Comparison of ENCODE assay signal across 9 cellular contexts in the genomic region with DNA sequence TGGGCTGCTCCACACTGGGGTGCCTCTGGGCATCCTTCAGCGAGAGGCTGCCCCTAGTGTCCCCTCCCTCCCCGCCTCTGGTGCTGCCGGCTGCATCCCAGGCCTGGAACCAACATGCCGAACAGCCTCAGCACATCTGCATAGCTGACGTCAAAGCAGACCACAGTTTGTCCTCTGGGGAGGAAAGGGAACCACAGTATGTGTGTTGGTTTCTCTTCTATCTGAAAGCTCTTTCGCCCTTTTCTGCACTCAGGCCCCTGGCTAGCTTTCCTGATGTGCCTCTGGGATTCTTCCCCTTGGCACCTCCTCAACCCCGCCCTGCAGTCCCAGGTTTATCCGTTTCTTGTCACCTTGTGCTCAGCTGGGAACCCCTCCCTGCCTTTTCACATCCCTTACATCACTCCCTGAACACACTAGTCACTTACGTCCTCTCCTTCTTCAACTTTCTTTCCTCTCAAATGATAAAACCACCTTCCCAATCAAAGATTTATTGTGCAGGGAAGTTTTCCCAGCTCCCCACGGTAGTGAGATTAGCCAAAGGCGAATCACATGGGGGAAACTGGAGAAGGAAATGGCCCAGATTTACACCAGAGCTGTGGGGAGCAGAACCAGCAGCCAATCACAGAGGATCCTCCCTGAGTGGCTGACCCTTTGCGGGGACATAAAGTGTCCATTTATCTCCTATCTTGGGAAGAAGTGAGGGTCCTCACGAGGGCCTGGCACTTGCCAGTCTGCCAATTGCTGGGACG. TPM values are rescaled to one million over a fixed set of nuclear protein-coding genes. Genes with fewer than 3 reads are reported as not detected.
A peak's percentile ranks its signal among the peaks of the same experiment; 100 is the strongest.
DNase-seq lines count a peak whose midpoint lies in the region; ATAC-seq, FAIRE-seq and TF ChIP-seq lines count a peak whose summit lies in the region.
"Had no signal": no experiment of that assay in that cellular context is flagged by ENCODE, and none has a peak within 500 bp of the region (broad histone marks: within the 10 kb centered on the region; RNA-seq: fewer than 3 reads in every experiment).

No MANE protein-coding gene starts in this region.

- no peak for TF ChIP-seq CTCF in chondrocyte (IDR thresholded peaks at IDR 0.05)

- no peak for TF ChIP-seq POLR2A in GM12892 (IDR thresholded peaks at IDR 0.05; ENCODE audit: low read depth, low read length)

- DNase-seq in GM12892 (ENCODE audit: insufficient read length): peak; percentile 39
- DNase-seq in HT1080 (ENCODE audit: low read depth): peak; percentile 39
- peak; percentile 83 for DNase-seq in amniotic epithelial cell (ENCODE audit: low read depth)
- peak; percentile 34 for DNase-seq in non-pigmented ciliary epithelial cell (ENCODE audit: low read depth)
- no peak for DNase-seq in chondrocyte (ENCODE audit: low spot score)
- no peak for DNase-seq in activated effector memory CD4-positive, alpha-beta T cell treated with Interleukin-2 at 50 U/mL for 16 hours
- no peak for DNase-seq in NCI-H1930 (lab: John Stamatoyannopoulos, UW)

- H3K27ac Mint-ChIP-seq in chondrocyte (ENCODE audit: unreplicated experiment): no peak overlapping the region

- H3K27me3 Mint-ChIP-seq in chondrocyte (ENCODE audit: low read depth): peaks cover 17% of the 10 kb centered on the region

- H3K36me3 Mint-ChIP-seq in chondrocyte (ENCODE audit: low read depth): peaks cover 2% of the 10 kb centered on the region

- peaks cover 2% of the 10 kb centered on the region for H3K9me3 Mint-ChIP-seq in chondrocyte (ENCODE audit: low read depth)

- no peak overlapping the region for H3K4me3 Mint-ChIP-seq in chondrocyte (ENCODE audit: unreplicated experiment)

- FAIRE-seq in GM12892 (lab: Jason Lieb, UNC): peak; percentile 98

- peaks cover 4% of the 10 kb centered on the region for H3K4me1 Mint-ChIP-seq in chondrocyte (ENCODE audit: low read depth)

- ATAC-seq in GM21576 (IDR thresholded peaks at IDR 0.05; ENCODE audit: unreplicated experiment): peak; percentile 99

RNA-seq across cellular contexts. Expression of gene B4GALT1, which starts 35.6 kb away (rescaled TPM):
- 33.9 TPM for polyA plus RNA-seq in GM12892 (2012; ENCODE audit: missing spikeins)
- total RNA-seq in HT1080 (2014; rRNA removed; shearing (Covaris generic)): 14.5 and 23.6 TPM in 2 replicates
- polyA plus RNA-seq in HT1080 (2015; cell fraction: cytosol; rRNA removed): 85.6 and 105 TPM in 2 replicates
- 64.6 and 67.9 TPM in 2 replicates for polyA plus RNA-seq in HT1080 (2015; cell fraction: nucleus; rRNA removed)
- 59.0 to 83.5 TPM (median 60.2 TPM) in 3 replicates for total RNA-seq in chondrocyte

RNA-seq across cellular contexts. Expression of gene SPINK4, which starts 37.2 kb away (rescaled TPM):
- not detected for polyA plus RNA-seq in GM12892 (2012; ENCODE audit: missing spikeins)
- total RNA-seq in HT1080 (2014; rRNA removed; shearing (Covaris generic)): not detected in 2 replicates
- not detected in 2 replicates for polyA plus RNA-seq in HT1080 (2015; cell fraction: cytosol; rRNA removed)
- polyA plus RNA-seq in HT1080 (2015; cell fraction: nucleus; rRNA removed): not detected in 2 replicates
- not detected in 3 replicates for total RNA-seq in chondrocyte
- total RNA-seq: urinary bladder had no signal

Comparison
In these comparisons a context has a peak if more than half of its experiments do, and no peak if none do; other contexts are left out.
1. DNase-seq: peak in GM12892 (single experiment), HT1080 (single experiment), amniotic epithelial cell (single experiment) and non-pigmented ciliary epithelial cell (single experiment); none in chondrocyte (single experiment), activated effector memory CD4-positive, alpha-beta T cell treated with Interleukin-2 at 50 U/mL for 16 hours (single experiment) and NCI-H1930 (0 of 2).